Comparison of ENCODE assay signal across 9 cellular contexts in genomic region chr6:28586273-28586672, GRCh38.
A peak's percentile ranks its signal among the peaks of the same experiment; 100 is the strongest.
DNase-seq lines count a peak whose midpoint lies in the region; ATAC-seq, FAIRE-seq and TF ChIP-seq lines count a peak whose summit lies in the region.
"Had no signal": no experiment of that assay in that cellular context is flagged by ENCODE, and none has a peak within 500 bp of the region (broad histone marks: within the 10 kb centered on the region; RNA-seq: fewer than 3 reads in every experiment).

No MANE protein-coding gene starts in this region.

- H3K4me1 Mint-ChIP-seq in CD4-positive, alpha-beta T cell (ENCODE audit: low read depth): peaks cover 31% of the 10 kb centered on the region
- peaks cover 66% of the 10 kb centered on the region for H3K4me1 Mint-ChIP-seq in nephron

- no peak overlapping the region for H3K56ac ChIP-seq in H1 (replicated peaks; ENCODE audit: insufficient read length, low read depth, low read length)

- H2BK5ac ChIP-seq in H1 (ENCODE audit: low read depth, low read length): no peak overlapping the region

- no peak overlapping the region; the same call in 1 of the 2 replicates for H4K8ac ChIP-seq in H1 (ENCODE audit: extremely low read depth, insufficient read depth, low read length)

- TF ChIP-seq POLR2A in H1 (IDR thresholded peaks at IDR 0.05; ENCODE audit: control extremely low read depth in 1 of 2, low read depth in 2 of 2, low read length in 2 of 2): no peak

- H2AK5ac ChIP-seq in H1 (ENCODE audit: low read depth, low read length): no peak overlapping the region

- H3K4me2 ChIP-seq in H1 (ENCODE audit: insufficient read depth in 1 of 2, low read depth in 2 of 2, low read length in 2 of 2): peak overlapping the region; percentile 84 to 97

- H3K23me2 ChIP-seq in H1 (ENCODE audit: low read depth, low read length): peaks cover 18% of the 10 kb centered on the region

- TF ChIP-seq CTCF in CD4-positive, alpha-beta T cell (IDR thresholded peaks at IDR 0.05): no peak
- TF ChIP-seq CTCF in LNCaP clone FGC (IDR thresholded peaks at IDR 0.05; ENCODE audit: control insufficient read depth, extremely low read depth, insufficient read depth): no peak
- no peak for TF ChIP-seq CTCF in H1 (IDR thresholded peaks at IDR 0.05; ENCODE audit: control extremely low read depth in 1 of 3, insufficient read depth in 1 of 3, low read depth in 1 of 3, low read length in 3 of 3)
- TF ChIP-seq CTCF in nephron (IDR thresholded peaks at IDR 0.05; ENCODE audit: unreplicated experiment in 3 of 3): no peak

- peaks cover 77% of the 10 kb centered on the region for H3K27me3 ChIP-seq in CD4-positive, alpha-beta T cell (ENCODE audit: control insufficient read depth, insufficient read depth, low read length)
- H3K27me3 ChIP-seq in H1 (replicated peaks in 1 of 4; ENCODE audit: control insufficient read depth in 3 of 4, extremely low read depth in 1 of 4, insufficient read depth in 3 of 4, low read length in 3 of 4) (peaks cover 0 to 2% (median under 1%) of the 10 kb centered on the region in 4 experiments; a peak in 3 of 7 replicates), HAP-1 (ENCODE audit: low read depth) (0 out of 2 replicates have a peak, but pooled peaks cover 3% of the 10 kb centered on the region)

- H2BK120ac ChIP-seq in H1 (replicated peaks; ENCODE audit: low read depth, low read length): no peak overlapping the region

- no peaks in the 10 kb centered on the region; a peak in 1 of 4 replicates for H3K79me2 ChIP-seq in H1 (ENCODE audit: control insufficient read depth in 1 of 2, insufficient read depth in 2 of 2, low read length in 2 of 2)

- CTCF ChIA-PET in CD4-positive, alpha-beta T cell (lab: Charles Lee): interaction anchor here (1.5 kb wide), 1 partner anchor 9 kb away, joined by 4 read pairs; no protein-coding TSS in a partner anchor
- CTCF ChIA-PET in H1 (lab: Charles Lee; ENCODE audit: partially characterized antibody): interaction anchor here (0.7 to 1.2 kb wide), 6 partner anchors 33 to 689 kb away, joined by 3 to 4 read pairs (median 3); no protein-coding TSS in a partner anchor

- 20% methylated on average over 6 of the region's 6 CpGs; no CpG with 5 or more reads in 1 of the 2 experiments for WGBS in H1 (ENCODE audit: extremely low coverage in 1 of 2, insufficient coverage in 1 of 2, insufficient read length in 1 of 2, insufficient replicate concordance in 2 of 2, low coverage in 1 of 2, low lambda C conversion rate in 2 of 2, missing lambda C conversion rate in 1 of 2), 2 experiments

- peak overlapping the region in 1 of 4 experiments; percentile 77; a peak in 1 of 7 replicates for H3K9ac ChIP-seq in H1 (replicated peaks in 1 of 4; ENCODE audit: extremely low read depth in 1 of 4, low read depth in 3 of 4, low read length in 3 of 4)

- H4K91ac ChIP-seq in H1 (replicated peaks; ENCODE audit: insufficient read length, low read length): no peak overlapping the region

- intact Hi-C loops in CD4-positive, alpha-beta T cell (cut with DNase I, micrococcal nuclease): loop anchor here (5.0 to 10.0 kb wide), 2 partner anchors 91 to 189 kb away; partner anchors contain the start of gene ZSCAN12 (in 2 of the 2)

- no peak for TF ChIP-seq EP300 in H1 (IDR thresholded peaks at IDR 0.05; ENCODE audit: borderline replicate concordance in 1 of 2, low read depth in 2 of 2, low read length in 2 of 2)

- H3K36me3 ChIP-seq in H1 (ENCODE audit: control insufficient read depth in 2 of 4, insufficient read depth in 4 of 4, low read length in 3 of 4) (no peaks in the 10 kb centered on the region), HAP-1 (replicated peaks) (no peaks in the 10 kb centered on the region)

- H3K14ac ChIP-seq in H1 (ENCODE audit: insufficient read length): no peak overlapping the region

- DNase-seq in CD4-positive, alpha-beta T cell: no peak
- DNase-seq in LNCaP clone FGC (ENCODE audit: low read depth): no peak
- DNase-seq in H1 (ENCODE audit: low read depth in 1 of 2, low spot score in 2 of 2): no peak
- no peak for DNase-seq in effector CD8-positive, alpha-beta T cell (lab: John Stamatoyannopoulos, UW)
- no peak for DNase-seq in HAP-1 (ENCODE audit: low spot score in 2 of 2)
- DNase-seq: NCI-H446 treated with DMSO at 0.1 percent for 48 hours had no signal

- H3K27ac ChIP-seq in CD4-positive, alpha-beta T cell (ENCODE audit: low read depth, low read length): no peak overlapping the region
- no peak overlapping the region for H3K27ac ChIP-seq in H1 (ENCODE audit: low read depth, low read length)

- H3K4me1 ChIP-seq in H1 (replicated peaks in 1 of 4; ENCODE audit: control insufficient read depth in 3 of 4, insufficient read depth in 4 of 4, low read length in 3 of 4) (peaks cover 0 to 3% (median 1%) of the 10 kb centered on the region in 4 experiments; a peak in 4 of 7 replicates), HAP-1 (peaks cover 6% of the 10 kb centered on the region; the same call in 1 of the 2 replicates)

- no peak overlapping the region for H2BK12ac ChIP-seq in H1 (ENCODE audit: low read depth, low read length)

- POLR2A ChIA-PET in CD4-positive, alpha-beta T cell (lab: Charles Lee): interaction anchor here (0.8 to 1.2 kb wide), 5 partner anchors 62 to 334 kb away, joined by 3 to 4 read pairs (median 3); partner anchors contain the start of genes ZKSCAN4 and ZSCAN26
- POLR2A ChIA-PET in H1 (lab: Charles Lee; ENCODE audit: partially characterized antibody): interaction anchor here (0.8 to 2.7 kb wide), 14 partner anchors 10 to 172 kb away, joined by 3 to 8 read pairs (median 4); partner anchors contain the start of gene ZSCAN23

- no peaks in the 10 kb centered on the region for H4K20me1 ChIP-seq in H1 (replicated peaks in 1 of 2; ENCODE audit: control insufficient read depth in 1 of 2, insufficient read depth in 2 of 2, low read length in 2 of 2)

- no peaks in the 10 kb centered on the region for H3K79me1 ChIP-seq in H1 (ENCODE audit: low read depth, low read length)

- no peak for FAIRE-seq in H1 (lab: Jason Lieb, UNC)

- H3K27ac Mint-ChIP-seq in CD4-positive, alpha-beta T cell: no peak overlapping the region
- peak overlapping the region; percentile 54 to 89 (median 88) for H3K27ac Mint-ChIP-seq in nephron

- H3K4ac ChIP-seq in H1 (replicated peaks; ENCODE audit: insufficient read length, low read depth, low read length): peak overlapping the region; percentile 54

- TF ChIP-seq RAD21 in H1 (IDR thresholded peaks at IDR 0.05 in 1 of 2, conservative IDR thresholded peaks at IDR 0.05 in 1 of 2; ENCODE audit: low read depth in 2 of 2, low read length in 2 of 2): no peak

- no peak overlapping the region for H2BK20ac ChIP-seq in H1 (ENCODE audit: low read length)

- peaks cover 11% of the 10 kb centered on the region for H3K9me3 ChIP-seq in CD4-positive, alpha-beta T cell (ENCODE audit: control insufficient read depth, low read length)
- H3K9me3 ChIP-seq in H1 (ENCODE audit: insufficient read depth in 2 of 2, low read depth in 1 of 2, low read length in 1 of 2): no peaks in the 10 kb centered on the region
- H3K9me3 ChIP-seq in HAP-1: no peaks in the 10 kb centered on the region

- no peak for ATAC-seq in CD4-positive, alpha-beta T cell (ENCODE audit: poor library complexity)
- ATAC-seq in HG03439 (IDR thresholded peaks at IDR 0.05; ENCODE audit: unreplicated experiment): no peak
- ATAC-seq in HG03460 (IDR thresholded peaks at IDR 0.05; ENCODE audit: unreplicated experiment): no peak

- no peak overlapping the region for H3K18ac ChIP-seq in H1 (ENCODE audit: extremely low read depth, low read length)

- no peak overlapping the region for H3K23ac ChIP-seq in H1 (ENCODE audit: insufficient read length)

- H2BK15ac ChIP-seq in H1 (ENCODE audit: low read length): no peak overlapping the region

- peak overlapping the region; percentile 90 for H3K4me3 Mint-ChIP-seq in CD4-positive, alpha-beta T cell
- H3K4me3 Mint-ChIP-seq in nephron: peak overlapping the region; percentile 83 to 95 (median 94)

- peak overlapping the region; percentile 86 for H2AFZ ChIP-seq in H1 (ENCODE audit: low read length)

- peaks cover 3% of the 10 kb centered on the region for H3K36me3 Mint-ChIP-seq in CD4-positive, alpha-beta T cell (ENCODE audit: low read depth)
- peaks cover 9% of the 10 kb centered on the region for H3K36me3 Mint-ChIP-seq in nephron (ENCODE audit: low read depth)

- H3K4me3 ChIP-seq in LNCaP clone FGC (ENCODE audit: low read depth, low read length) (peak overlapping the region; percentile 91), H1 (ENCODE audit: extremely low read depth in 1 of 4, insufficient read depth in 2 of 4, low read depth in 3 of 4, low read length in 4 of 4) (peak overlapping the region; percentile 74 to 99 (median 98)), HAP-1 (no peak overlapping the region)

- in situ Hi-C loops in HAP-1 (cut with MboI; ENCODE audit: low sequenced_read_pairs): no loop called here

- H3K9me3 Mint-ChIP-seq in CD4-positive, alpha-beta T cell: peaks cover 2% of the 10 kb centered on the region
- H3K9me3 Mint-ChIP-seq in nephron: no peaks in the 10 kb centered on the region

- H3K27me3 Mint-ChIP-seq in CD4-positive, alpha-beta T cell: peaks cover 82% of the 10 kb centered on the region
- peaks cover under 1% of the 10 kb centered on the region for H3K27me3 Mint-ChIP-seq in nephron (ENCODE audit: low read depth)

- no peak overlapping the region for H4K5ac ChIP-seq in H1 (ENCODE audit: insufficient read length, low read depth, low read length)

TF ChIP-seq in H1, 55 proteins besides CTCF, POLR2A, EP300 and RAD21:
- TF ChIP-seq FOSL1 (IDR thresholded peaks at IDR 0.05; ENCODE audit: insufficient read depth, low read depth, low read length) (no peak), ATF3 (IDR thresholded peaks at IDR 0.05; ENCODE audit: insufficient read depth, low read depth, low read length) (no peak), SAP30 (IDR thresholded peaks at IDR 0.05; ENCODE audit: insufficient read depth, insufficient replicate concordance, low read length) (peak; percentile 2), CEBPB (IDR thresholded peaks at IDR 0.05; ENCODE audit: low read depth, low read length) (no peak)
TF ChIP-seq in H1: peak in this region for 1.
